Comparison of ENCODE assay signal across 8 cellular contexts in the genomic region with DNA sequence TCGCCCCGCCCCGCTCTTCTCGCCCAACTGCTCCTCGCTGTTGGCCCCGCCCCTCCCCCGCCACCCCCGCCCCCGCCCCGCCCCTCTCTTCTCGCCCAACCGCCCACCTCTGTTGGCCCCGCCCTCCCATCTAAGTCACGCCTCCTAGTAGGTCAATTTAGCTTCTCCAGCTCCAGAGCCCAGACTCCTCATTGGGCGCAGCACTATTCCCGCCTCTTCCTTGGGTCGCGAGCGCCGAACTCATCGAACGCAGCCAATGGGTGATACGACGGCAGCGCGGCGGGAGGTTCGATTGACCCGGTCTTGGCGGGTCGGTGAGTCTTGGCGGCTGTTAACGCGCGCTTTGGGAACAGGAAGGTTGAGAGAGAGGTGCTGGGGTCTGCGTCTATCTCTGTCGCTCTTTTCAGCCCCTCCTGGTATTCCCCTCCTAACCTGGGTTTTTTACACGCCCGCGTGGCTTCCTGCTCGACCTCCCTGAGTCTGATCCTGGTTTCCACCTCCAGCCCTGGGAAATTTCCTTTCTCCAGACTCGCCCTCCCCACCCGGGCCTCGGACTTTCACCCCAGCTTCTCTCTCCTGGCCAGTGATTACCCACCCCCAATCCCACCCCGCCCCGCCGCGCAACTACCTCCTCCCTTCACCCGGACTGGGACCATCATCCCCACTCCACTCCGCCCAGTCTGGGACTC. TPM values are rescaled to one million over a fixed set of nuclear protein-coding genes. Genes with fewer than 3 reads are reported as not detected.
DNase-seq lines count a peak whose midpoint lies in the region; ATAC-seq and TF ChIP-seq lines count a peak whose summit lies in the region.

A gene (plus strand): TSS at position 331 of the 689 bp plus-strand sequence. CDS start 643 bp downstream, outside the sequence.

- H3K36me3 ChIP-seq in esophagus (ENCODE audit: control insufficient read depth in 2 of 2, insufficient read depth in 2 of 2, low read length in 1 of 2): no peaks in the 10 kb centered on the region
- H3K36me3 ChIP-seq in muscle layer of colon (ENCODE audit: insufficient read depth, low read length): no peaks in the 10 kb centered on the region

- DNase-seq in DMS53 treated with DMSO at 0.1 percent for 48 hours (lab: John Stamatoyannopoulos, UW; ENCODE audit: unreplicated experiment) (peak; percentile 99), KG1 (lab: John Stamatoyannopoulos, UW) (peak; percentile 98)
- peak; percentile 92 for DNase-seq in activated T-cell treated with anti-CD3 and anti-CD28 coated beads, Interleukin-2, amount 50 U/mL, for 1 hour
- peak; percentile 82 to 91 for DNase-seq in stimulated activated CD8-positive, alpha-beta memory T cell treated with anti-CD3 and anti-CD28 coated beads, Interleukin-7, amount 100 ng/mL, for 1 hour (ENCODE audit: low read depth in 2 of 2)

- H3K27me3 ChIP-seq in esophagus (ENCODE audit: control insufficient read depth in 1 of 2, insufficient read depth in 2 of 2, low read length in 2 of 2): no peaks in the 10 kb centered on the region
- H3K27me3 ChIP-seq in muscle layer of colon (ENCODE audit: control insufficient read depth in 1 of 2, insufficient read depth in 2 of 2, low read length in 2 of 2): no peaks in the 10 kb centered on the region

- H3K4me1 ChIP-seq in esophagus (ENCODE audit: control insufficient read depth in 2 of 2, insufficient read depth in 2 of 2, low read length in 1 of 2) (peaks cover 0 to 2% of the 10 kb centered on the region in 2 donors), muscle layer of colon (ENCODE audit: insufficient read depth, low read length) (peaks cover 7% of the 10 kb centered on the region)

- H3K27ac ChIP-seq in esophagus (ENCODE audit: low read depth in 2 of 2, low read length in 1 of 2) (peak within 1 kb of the TSS; percentile 68 to 80), muscle layer of colon (ENCODE audit: low read depth, low read length) (no peak within 1 kb of the TSS)

- H3K9ac ChIP-seq in muscle layer of colon (ENCODE audit: low read length): peak within 1 kb of the TSS; percentile 22

- H3K4me3 ChIP-seq in esophagus (ENCODE audit: low read depth in 1 of 2, low read length in 2 of 2): peak within 1 kb of the TSS; percentile 65 to 76
- H3K4me3 ChIP-seq in muscle layer of colon (ENCODE audit: low read depth in 1 of 2, low read length in 2 of 2): peak within 1 kb of the TSS; percentile 59 to 85

- WGBS in esophagus, 2 donors: 1% methylated on average over 36 to 49 of the region's 50 CpGs

- H3K9me3 ChIP-seq in esophagus (ENCODE audit: control insufficient read depth in 2 of 2, insufficient read depth in 1 of 2, low read depth in 1 of 2, low read length in 1 of 2) (no peaks in the 10 kb centered on the region), muscle layer of colon (ENCODE audit: low read length) (no peaks in the 10 kb centered on the region)

- peak; percentile 86 for ATAC-seq in GM21723 (IDR thresholded peaks at IDR 0.05; ENCODE audit: unreplicated experiment)

TF ChIP-seq in PFSK-1, 5 proteins besides CTCF, POLR2A, EP300 and RAD21:
- peak; percentile 60; the same call in 1 of the 2 replicates for TF ChIP-seq TAF1 (IDR thresholded peaks at IDR 0.05; ENCODE audit: borderline replicate concordance, insufficient read depth, low read length)
- TF ChIP-seq FOXP2 (optimal IDR thresholded peaks at IDR 0.05; ENCODE audit: borderline replicate concordance, extremely low read depth, extremely low read length, insufficient read depth): peak; percentile 68
- TF ChIP-seq, protein P1, sequence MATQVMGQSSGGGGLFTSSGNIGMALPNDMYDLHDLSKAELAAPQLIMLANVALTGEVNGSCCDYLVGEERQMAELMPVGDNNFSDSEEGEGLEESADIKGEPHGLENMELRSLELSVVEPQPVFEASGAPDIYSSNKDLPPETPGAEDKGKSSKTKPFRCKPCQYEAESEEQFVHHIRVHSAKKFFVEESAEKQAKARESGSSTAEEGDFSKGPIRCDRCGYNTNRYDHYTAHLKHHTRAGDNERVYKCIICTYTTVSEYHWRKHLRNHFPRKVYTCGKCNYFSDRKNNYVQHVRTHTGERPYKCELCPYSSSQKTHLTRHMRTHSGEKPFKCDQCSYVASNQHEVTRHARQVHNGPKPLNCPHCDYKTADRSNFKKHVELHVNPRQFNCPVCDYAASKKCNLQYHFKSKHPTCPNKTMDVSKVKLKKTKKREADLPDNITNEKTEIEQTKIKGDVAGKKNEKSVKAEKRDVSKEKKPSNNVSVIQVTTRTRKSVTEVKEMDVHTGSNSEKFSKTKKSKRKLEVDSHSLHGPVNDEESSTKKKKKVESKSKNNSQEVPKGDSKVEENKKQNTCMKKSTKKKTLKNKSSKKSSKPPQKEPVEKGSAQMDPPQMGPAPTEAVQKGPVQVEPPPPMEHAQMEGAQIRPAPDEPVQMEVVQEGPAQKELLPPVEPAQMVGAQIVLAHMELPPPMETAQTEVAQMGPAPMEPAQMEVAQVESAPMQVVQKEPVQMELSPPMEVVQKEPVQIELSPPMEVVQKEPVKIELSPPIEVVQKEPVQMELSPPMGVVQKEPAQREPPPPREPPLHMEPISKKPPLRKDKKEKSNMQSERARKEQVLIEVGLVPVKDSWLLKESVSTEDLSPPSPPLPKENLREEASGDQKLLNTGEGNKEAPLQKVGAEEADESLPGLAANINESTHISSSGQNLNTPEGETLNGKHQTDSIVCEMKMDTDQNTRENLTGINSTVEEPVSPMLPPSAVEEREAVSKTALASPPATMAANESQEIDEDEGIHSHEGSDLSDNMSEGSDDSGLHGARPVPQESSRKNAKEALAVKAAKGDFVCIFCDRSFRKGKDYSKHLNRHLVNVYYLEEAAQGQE (IDR thresholded peaks at IDR 0.05; ENCODE audit: insufficient read depth in 1 of 2, low read depth in 2 of 2, low read length in 2 of 2): no peak
- TF ChIP-seq POLR2AphosphoS5 (IDR thresholded peaks at IDR 0.05; ENCODE audit: low read depth, low read length): peak; percentile 94
- TF ChIP-seq SIN3A (IDR thresholded peaks at IDR 0.05; ENCODE audit: borderline replicate concordance, insufficient read depth, low read length): peak; percentile 88; the same call in 1 of the 2 replicates

RNA-seq across cellular contexts. Expression of the gene that starts here (rescaled TPM):
- polyA plus RNA-seq in PFSK-1 (2012; ENCODE audit: insufficient read length, low read depth): 10.8 TPM
- polyA plus RNA-seq in esophagus: 1 to 10 TPM; 6.1 to 7.0 TPM
